In genomic region chr5:135398160-135398854, GRCh38 we compare ENCODE assay signal across 8 cellular contexts. TPM values are rescaled to one million over a fixed set of nuclear protein-coding genes. Genes with fewer than 3 reads are reported as not detected.
DNase-seq lines count a peak whose midpoint lies in the region; ATAC-seq and TF ChIP-seq lines count a peak whose summit lies in the region.

No MANE protein-coding gene starts in this region.

- no peak overlapping the region; the same call in 1 of the 2 replicates for H3K27ac ChIP-seq in SK-N-MC
- peak overlapping the region; percentile 81 for H3K27ac ChIP-seq in brain microvascular endothelial cell

- H3K36me3 ChIP-seq in BJ (ENCODE audit: control insufficient read depth, insufficient read depth, low read length) (no peaks in the 10 kb centered on the region), SK-N-MC (ENCODE audit: insufficient read depth, low read length) (peaks cover 3% of the 10 kb centered on the region; the same call in 1 of the 2 replicates), brain microvascular endothelial cell (replicated peaks) (no peaks in the 10 kb centered on the region)

- peak overlapping the region; percentile 96 for H3K9ac ChIP-seq in SK-N-MC (ENCODE audit: insufficient read length)

- peak; percentile 36 for ATAC-seq in GM19328 (IDR thresholded peaks at IDR 0.05; ENCODE audit: unreplicated experiment)
- ATAC-seq in HG03571 (IDR thresholded peaks at IDR 0.05; ENCODE audit: unreplicated experiment), result no peak

- no peak for DNase-seq in BJ (ENCODE audit: low read depth)
- DNase-seq in HK-2 (ENCODE audit: unreplicated experiment), result peak; percentile 47
- no peak for DNase-seq in SK-N-MC (ENCODE audit: low read depth, low spot score)
- DNase-seq in brain microvascular endothelial cell, result no peak
- DNase-seq in left kidney (ENCODE audit: low read depth, low spot score), result peak; percentile 69
- DNase-seq in stimulated activated CD4-positive, alpha-beta T cell treated with anti-CD3 and anti-CD28 coated beads, Interleukin-4, amount 100 ng/mL, for 48 hours (ENCODE audit: low read depth in 2 of 2), result peak; percentile 23 to 36

- no peaks in the 10 kb centered on the region for H3K9me3 ChIP-seq in SK-N-MC (ENCODE audit: low read depth, low read length)

- H3K4me3 ChIP-seq in BJ (ENCODE audit: low read depth, low read length), result peak overlapping the region; percentile 79
- peak overlapping the region; percentile 94 for H3K4me3 ChIP-seq in SK-N-MC
- H3K4me3 ChIP-seq in brain microvascular endothelial cell (ENCODE audit: low read depth, low read length), result peak overlapping the region; percentile 80

- POLR2A ChIA-PET in BJ (lab: Charles Lee), result no interaction called here

- no peak for TF ChIP-seq CTCF in BJ (IDR thresholded peaks at IDR 0.05; ENCODE audit: insufficient read depth, low read depth, low read length)
- no peak for TF ChIP-seq CTCF in brain microvascular endothelial cell (IDR thresholded peaks at IDR 0.05; ENCODE audit: low read depth, low read length, missing control alignments)

- in situ Hi-C loops in brain microvascular endothelial cell (cut with HindIII; ENCODE audit: low pct_ligation_motif_present, low sequenced_read_pairs), result no loop called here

- H3K27me3 ChIP-seq in BJ (ENCODE audit: control insufficient read depth, insufficient read depth, low read length), result no peaks in the 10 kb centered on the region
- no peaks in the 10 kb centered on the region for H3K27me3 ChIP-seq in brain microvascular endothelial cell (replicated peaks)

- CTCF ChIA-PET in BJ (lab: Yijun Ruan, JAX), result interaction anchor here (1.1 kb wide), 1 partner anchor 168 kb away, joined by 3 read pairs; no protein-coding TSS in a partner anchor

RNA-seq across cellular contexts. Expression of gene MACROH2A1, which starts 0.7 kb away (rescaled TPM):
- 84.8 and 96.0 TPM in 2 replicates for polyA plus RNA-seq in BJ (2011; rRNA removed)
- 61.7 and 72.9 TPM in 2 replicates for polyA minus RNA-seq in BJ (2011; rRNA and poly(A)+ RNA removed)

RNA-seq across cellular contexts. Expression of gene DCANP1, which starts 48.8 kb away (rescaled TPM):
- polyA plus RNA-seq in BJ (2011; rRNA removed), result not detected in 2 replicates
- not detected in 2 replicates for polyA minus RNA-seq in BJ (2011; rRNA and poly(A)+ RNA removed)

RNA-seq across cellular contexts. Expression of gene TIFAB, which starts 53.8 kb away (rescaled TPM):
- polyA plus RNA-seq in BJ (2011; rRNA removed), result not detected in 2 replicates
- not detected in 2 replicates for polyA minus RNA-seq in BJ (2011; rRNA and poly(A)+ RNA removed)

Comparison
In these comparisons a context has a peak if more than half of its experiments do, and no peak if none do; other contexts are left out.
1. DNase-seq: peak in HK-2 (single experiment), left kidney (single experiment) and stimulated activated CD4-positive, alpha-beta T cell treated with anti-CD3 and anti-CD28 coated beads, Interleukin-4, amount 100 ng/mL, for 48 hours (2 of 2); none in BJ (single experiment), SK-N-MC (single experiment) and brain microvascular endothelial cell (single experiment).
2. Peak in every context shown above with its lines, with median percentiles within 50 percentile points of each other: H3K4me3 ChIP-seq.